In genomic region chr10:92689663-92690210, GRCh38 we compare ENCODE assay signal across 9 cellular contexts. TPM values are rescaled to one million over a fixed set of nuclear protein-coding genes. Genes with fewer than 3 reads are reported as not detected.
DNase-seq lines count a peak whose midpoint lies in the region; ATAC-seq and TF ChIP-seq lines count a peak whose summit lies in the region.
"Had no signal": no experiment of that assay in that cellular context is flagged by ENCODE, and none has a peak within 500 bp of the region (broad histone marks: within the 10 kb centered on the region; RNA-seq: fewer than 3 reads in every experiment).

Gene HHEX, plus strand, starts transcription at chr10:92689955. Its CDS starts 32 bp downstream, at chr10:92689987.

- peak within 1 kb of the TSS; percentile 82 for H3K4me2 ChIP-seq in H9 (ENCODE audit: insufficient read depth, insufficient read length, low read length)

- H3K23ac ChIP-seq in H9 (ENCODE audit: insufficient read length, low read depth, low read length), result no peak within 1 kb of the TSS

- H3K14ac ChIP-seq in H9 (ENCODE audit: insufficient read depth, low read length), result no peak within 1 kb of the TSS

- no peak within 1 kb of the TSS for H2BK12ac ChIP-seq in H9 (ENCODE audit: insufficient read length, low read depth, low read length)

- H2BK15ac ChIP-seq in H9 (ENCODE audit: low read depth, low read length), result no peak within 1 kb of the TSS

- no peak within 1 kb of the TSS for H3K27ac ChIP-seq in H9 (ENCODE audit: insufficient read length, low read depth, low read length)
- H3K27ac ChIP-seq in naive thymus-derived CD4-positive, alpha-beta T cell (ENCODE audit: low read depth, low read length), result no peak within 1 kb of the TSS
- H3K27ac ChIP-seq: 22Rv1 had no signal

- no peak within 1 kb of the TSS for H3K27ac Mint-ChIP-seq in H9
- no peak within 1 kb of the TSS for H3K27ac Mint-ChIP-seq in naive thymus-derived CD4-positive, alpha-beta T cell

- H2AK5ac ChIP-seq in H9 (ENCODE audit: insufficient read length, low read length), result no peak within 1 kb of the TSS

- H3K4me3 ChIP-seq in naive thymus-derived CD4-positive, alpha-beta T cell (ENCODE audit: low read length), result peak within 1 kb of the TSS; percentile 37

- POLR2A ChIA-PET in naive thymus-derived CD4-positive, alpha-beta T cell (lab: Charles Lee), result no interaction called here

- peaks cover 33% of the 10 kb centered on the region for H3K23me2 ChIP-seq in H9 (ENCODE audit: insufficient read length, low read depth, low read length, poor library complexity, severe bottlenecking)

- H4K91ac ChIP-seq in H9 (ENCODE audit: insufficient read length, low read depth, low read length), result no peak within 1 kb of the TSS

- H3K36me3 Mint-ChIP-seq in H9 (ENCODE audit: insufficient read depth in 1 of 3, low read depth in 3 of 3), result peaks cover 0 to 5% (median 2%) of the 10 kb centered on the region in 3 experiments; a peak in 3 of 7 replicates
- H3K36me3 Mint-ChIP-seq in activated T-cell treated with anti-CD3 and anti-CD28 coated beads, Interleukin-2, amount 50 U/mL, for 4 hours (ENCODE audit: insufficient read depth), result no peaks in the 10 kb centered on the region
- H3K36me3 Mint-ChIP-seq in naive thymus-derived CD4-positive, alpha-beta T cell, result peaks cover 0 to 9% (median 0%) of the 10 kb centered on the region in 5 donors

- H3K9ac ChIP-seq in H9 (ENCODE audit: extremely low read depth, insufficient read length, low read length), result no peak within 1 kb of the TSS

- DNase-seq in DMS 273 (lab: John Stamatoyannopoulos, UW; ENCODE audit: unreplicated experiment) (peak; percentile 86), DMS 273 treated with DMSO at 0.1 percent for 48 hours (lab: John Stamatoyannopoulos, UW) (no peak), H9 (peak; percentile 52), NCI-H1436 (lab: John Stamatoyannopoulos, UW) (peak; percentile 30), fibroblast of peridontal ligament (ENCODE audit: extremely low read depth) (peak; percentile 40)
- no peak for DNase-seq in activated T-cell treated with anti-CD3 and anti-CD28 coated beads, Interleukin-2, amount 50 U/mL, for 4 hours
- DNase-seq in naive thymus-derived CD4-positive, alpha-beta T cell, result peak in 3 of 9 donors; percentile 19 to 50 (median 39)

- peaks cover 0 to 7% of the 10 kb centered on the region in 2 experiments; a peak in 3 of 5 replicates for H3K9me3 Mint-ChIP-seq in H9
- H3K9me3 Mint-ChIP-seq in activated T-cell treated with anti-CD3 and anti-CD28 coated beads, Interleukin-2, amount 50 U/mL, for 4 hours, result peaks cover 3% of the 10 kb centered on the region
- H3K9me3 Mint-ChIP-seq in naive thymus-derived CD4-positive, alpha-beta T cell, result peaks cover 0 to 19% (median 8%) of the 10 kb centered on the region in 11 donors

- H3K4me1 ChIP-seq in H9 (ENCODE audit: insufficient read depth, low read length), result no peaks in the 10 kb centered on the region; the same call in 1 of the 2 replicates
- H3K4me1 ChIP-seq in naive thymus-derived CD4-positive, alpha-beta T cell (ENCODE audit: control insufficient read depth in 2 of 2, insufficient read depth in 2 of 2, low read length in 2 of 2), result peaks cover 0 to 29% of the 10 kb centered on the region in 2 donors

- no peaks in the 10 kb centered on the region for H3K79me1 ChIP-seq in H9 (ENCODE audit: insufficient read depth, low read depth, low read length, poor library complexity, severe bottlenecking)

- no peak within 1 kb of the TSS for H4K8ac ChIP-seq in H9 (replicated peaks; ENCODE audit: insufficient read length, low read depth, low read length)

- no CpG with 5 or more reads among the region's 79 CpGs for WGBS in H9 (ENCODE audit: extremely low coverage, insufficient read length, low lambda C conversion rate)

- H3K4ac ChIP-seq in H9 (ENCODE audit: low read depth, low read length), result no peak within 1 kb of the TSS

- H3K27me3 ChIP-seq in H9 (ENCODE audit: insufficient read depth, low read length), result peaks cover 42% of the 10 kb centered on the region
- peaks cover 10 to 26% of the 10 kb centered on the region in 2 donors for H3K27me3 ChIP-seq in naive thymus-derived CD4-positive, alpha-beta T cell (ENCODE audit: control insufficient read depth in 2 of 2, insufficient read depth in 2 of 2, low read length in 2 of 2)

- intact Hi-C loops in naive thymus-derived CD4-positive, alpha-beta T cell (cut with micrococcal nuclease), result loop anchor here (1.0 to 5.0 kb wide), 4 partner anchors 97 to 383 kb away; partner anchors contain the start of genes KIF11 (in 2 of the 2), CYP26A1 (in 1 of the 2) and EXOC6 (in 1 of the 2)

- CTCF ChIA-PET in naive thymus-derived CD4-positive, alpha-beta T cell (lab: Charles Lee), result no interaction called here

- H3K4me1 Mint-ChIP-seq in H9, result peaks cover 20 to 28% of the 10 kb centered on the region in 2 experiments
- peaks cover 24% of the 10 kb centered on the region for H3K4me1 Mint-ChIP-seq in activated T-cell treated with anti-CD3 and anti-CD28 coated beads, Interleukin-2, amount 50 U/mL, for 4 hours (ENCODE audit: low read depth)
- peaks cover 16 to 31% (median 27%) of the 10 kb centered on the region in 7 donors for H3K4me1 Mint-ChIP-seq in naive thymus-derived CD4-positive, alpha-beta T cell

- no peak within 1 kb of the TSS for H3K18ac ChIP-seq in H9 (ENCODE audit: insufficient read length, low read depth, low read length)

- H2BK20ac ChIP-seq in H9 (ENCODE audit: low read depth, low read length, poor library complexity, severe bottlenecking), result no peak within 1 kb of the TSS

- H3K4me3 Mint-ChIP-seq in H9, result peak within 1 kb of the TSS; percentile 57 to 83
- H3K4me3 Mint-ChIP-seq in activated T-cell treated with anti-CD3 and anti-CD28 coated beads, Interleukin-2, amount 50 U/mL, for 4 hours, result peak within 1 kb of the TSS; percentile 74
- H3K4me3 Mint-ChIP-seq in naive thymus-derived CD4-positive, alpha-beta T cell, result peak within 1 kb of the TSS; percentile 73 to 90 (median 82)

- no peak within 1 kb of the TSS for H2BK5ac ChIP-seq in H9 (ENCODE audit: insufficient read length, low read length)

- no peaks in the 10 kb centered on the region for H3K79me2 ChIP-seq in H9 (ENCODE audit: insufficient read depth, low read length)

- no peak within 1 kb of the TSS for H2BK120ac ChIP-seq in H9 (ENCODE audit: low read depth, low read length, poor library complexity, severe bottlenecking)

- H3T11ph ChIP-seq in H9 (ENCODE audit: low read length), result no peak within 1 kb of the TSS

- peak; percentile 66 to 73 for ATAC-seq in activated T-cell treated with anti-CD3 and anti-CD28 coated beads, Interleukin-2, amount 50 U/mL, for 4 hours
- peak; percentile 82 for ATAC-seq in naive thymus-derived CD4-positive, alpha-beta T cell
- no peak for ATAC-seq in GM21528 (IDR thresholded peaks at IDR 0.05; ENCODE audit: low FRiP score, unreplicated experiment)

- no peak within 1 kb of the TSS for H2AFZ ChIP-seq in H9 (ENCODE audit: low read length)

- no peaks in the 10 kb centered on the region for H4K20me1 ChIP-seq in H9 (ENCODE audit: control insufficient read depth, insufficient read depth, insufficient read length)

- H3K9me3 ChIP-seq in H9 (ENCODE audit: control insufficient read depth, low read depth, low read length), result no peaks in the 10 kb centered on the region
- H3K9me3 ChIP-seq in naive thymus-derived CD4-positive, alpha-beta T cell (ENCODE audit: control insufficient read depth in 2 of 3, low read length in 3 of 3), result no peaks in the 10 kb centered on the region

- no peak within 1 kb of the TSS for H3K56ac ChIP-seq in H9 (ENCODE audit: insufficient read length, low read depth, low read length)

- H3K36me3 ChIP-seq in naive thymus-derived CD4-positive, alpha-beta T cell (ENCODE audit: control insufficient read depth in 2 of 3, insufficient read depth in 3 of 3, low read length in 3 of 3), result no peaks in the 10 kb centered on the region

- H3K27me3 Mint-ChIP-seq in H9 (ENCODE audit: low read depth), result peaks cover 90% of the 10 kb centered on the region
- H3K27me3 Mint-ChIP-seq in activated T-cell treated with anti-CD3 and anti-CD28 coated beads, Interleukin-2, amount 50 U/mL, for 4 hours (ENCODE audit: low read depth), result peaks cover 48% of the 10 kb centered on the region
- H3K27me3 Mint-ChIP-seq in naive thymus-derived CD4-positive, alpha-beta T cell, result peaks cover 40 to 88% (median 75%) of the 10 kb centered on the region in 5 donors

- TF ChIP-seq CTCF in H9 (conservative IDR thresholded peaks at IDR 0.05), result no peak

- no peak within 1 kb of the TSS for H4K5ac ChIP-seq in H9 (ENCODE audit: insufficient read length, low read depth, low read length)

RNA-seq across cellular contexts. Expression of gene HHEX, which starts in this region (rescaled TPM):
- total RNA-seq in H9 (2021), result 1.8 and 2.2 TPM in 2 replicates
- total RNA-seq in activated T-cell treated with anti-CD3 and anti-CD28 coated beads, Interleukin-2, amount 50 U/mL, for 4 hours, result 1 to 10 TPM in 1 of 3 donors, under 1 TPM in 2; 0.50 to 1.0 (median 0.53) TPM
- 10 to 100 TPM in 1 of 5 experiments, 1 to 10 TPM in 1, under 1 TPM in 1, not detected in 2; 0.27 to 21.4 (median 5.5) TPM for total RNA-seq in naive thymus-derived CD4-positive, alpha-beta T cell
- polyA plus RNA-seq in naive thymus-derived CD4-positive, alpha-beta T cell, result under 1 TPM; 0.18 to 0.24 TPM

Comparison
In these comparisons a context has a peak if more than half of its experiments do, and no peak if none do; other contexts are left out.
1. DNase-seq: peak in DMS 273 (single experiment), H9 (single experiment), NCI-H1436 (single experiment) and fibroblast of peridontal ligament (single experiment); none in DMS 273 treated with DMSO at 0.1 percent for 48 hours (single experiment) and activated T-cell treated with anti-CD3 and anti-CD28 coated beads, Interleukin-2, amount 50 U/mL, for 4 hours (single experiment).
2. Peak in every context shown above with its lines, with median percentiles within 50 percentile points of each other: H3K4me3 Mint-ChIP-seq.